ENCODE assay signal across 8 cellular contexts in the genomic region with DNA sequence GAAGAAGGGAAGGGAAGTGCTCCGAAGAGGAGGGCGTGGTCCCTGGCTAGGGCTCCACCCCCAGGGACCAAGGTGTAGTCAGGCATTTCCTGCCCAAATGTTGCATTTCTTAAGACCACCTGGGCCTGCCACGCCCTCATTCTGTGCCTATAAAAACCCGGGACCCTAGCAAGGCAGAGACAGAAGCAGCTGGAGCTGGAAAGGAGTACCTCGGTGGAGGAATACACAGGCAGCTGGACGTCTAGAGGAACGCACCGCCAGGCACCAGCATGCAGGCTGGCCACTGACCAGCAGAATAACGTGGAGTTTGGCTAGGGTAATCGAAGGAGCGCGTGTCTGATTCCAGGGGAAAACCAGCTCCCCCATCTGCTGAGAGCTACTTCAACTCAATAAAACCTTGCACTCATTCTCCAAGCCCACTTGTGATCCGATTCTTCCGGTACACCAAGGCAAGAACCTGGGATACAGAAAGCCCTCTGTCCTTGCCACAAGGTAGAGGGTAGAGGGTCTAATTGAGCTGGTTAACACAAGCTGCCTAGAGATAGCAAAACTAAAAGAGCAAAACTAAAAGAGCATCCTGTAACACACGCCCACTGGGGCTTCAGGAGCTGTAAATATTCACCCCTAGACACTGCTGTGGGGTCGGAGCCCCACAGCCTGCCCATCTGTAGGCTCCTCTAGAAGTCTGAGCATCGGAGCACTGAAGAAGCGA. TPM values are rescaled to one million over a fixed set of nuclear protein-coding genes. Genes with fewer than 3 reads are reported as not detected.
A peak's percentile ranks its signal among the peaks of the same experiment; 100 is the strongest.
DNase-seq lines count a peak whose midpoint lies in the region; ATAC-seq and TF ChIP-seq lines count a peak whose summit lies in the region.

No MANE protein-coding gene starts in this region.

- peaks cover 8 to 11% (median 9%) of the 10 kb centered on the region in 3 donors for H3K4me1 Mint-ChIP-seq in CD8-positive, alpha-beta memory T cell

- in situ Hi-C loops in T47D (cut with HindIII; ENCODE audit: low pct_unique_long_range_greater_than_20kb, low sequenced_read_pairs), result no loop called here

- H3K4me3 ChIP-seq in CD8-positive, alpha-beta memory T cell (ENCODE audit: low read length), result no peak overlapping the region
- H3K4me3 ChIP-seq in thyroid gland (replicated peaks in 1 of 3), result peak overlapping the region in 1 of 3 donors; percentile 5

- peak; percentile 98 for ATAC-seq in left colon
- ATAC-seq in HG03378 (IDR thresholded peaks at IDR 0.05; ENCODE audit: unreplicated experiment), result no peak

- H3K9me3 Mint-ChIP-seq in CD8-positive, alpha-beta memory T cell, result no peaks in the 10 kb centered on the region

- H3K9me3 ChIP-seq in CD8-positive, alpha-beta memory T cell (ENCODE audit: low read length), result no peaks in the 10 kb centered on the region
- H3K9me3 ChIP-seq in thyroid gland, result no peaks in the 10 kb centered on the region

- POLR2A ChIA-PET in CD8-positive, alpha-beta memory T cell (lab: Charles Lee), result interaction anchor here (0.5 to 0.6 kb wide), 2 partner anchors 9 to 680 kb away, joined by 3 read pairs; no protein-coding TSS in a partner anchor

- DNase-seq in CD8-positive, alpha-beta memory T cell, result peak in 2 of 5 donors; percentile 1 to 30
- peak; percentile 22 for DNase-seq in NCI-H524 treated with DMSO at 0.1 percent for 48 hours (lab: John Stamatoyannopoulos, UW)
- peak; percentile 63 to 80 for DNase-seq in T47D (ENCODE audit: low read depth in 1 of 2, low spot score in 1 of 2)
- DNase-seq in left colon, result peak; percentile 34 to 60
- peak; percentile 53 to 62 for DNase-seq in thyroid gland
- DNase-seq in COLO829 (ENCODE audit: low spot score), result no peak
- DNase-seq in KG1 (lab: John Stamatoyannopoulos, UW), result no peak

- H3K36me3 Mint-ChIP-seq in CD8-positive, alpha-beta memory T cell, result no peaks in the 10 kb centered on the region

- H3K27me3 Mint-ChIP-seq in CD8-positive, alpha-beta memory T cell, result peaks cover 2 to 9% of the 10 kb centered on the region in 2 donors

- TF ChIP-seq POLR2A in thyroid gland (IDR thresholded peaks at IDR 0.05), result no peak

- intact Hi-C loops in left colon (cut with DNase I, micrococcal nuclease) (no loop called here), thyroid gland (cut with DNase I) (no loop called here)

- H3K4me1 ChIP-seq in CD8-positive, alpha-beta memory T cell (ENCODE audit: insufficient read depth, low read length), result peaks cover 6% of the 10 kb centered on the region
- peaks cover 0 to 5% of the 10 kb centered on the region in 2 donors for H3K4me1 ChIP-seq in thyroid gland

- CTCF ChIA-PET in CD8-positive, alpha-beta memory T cell (lab: Charles Lee), result interaction anchor here (1.0 kb wide), 1 partner anchor 20 kb away, joined by 5 read pairs; no protein-coding TSS in a partner anchor

- WGBS in thyroid gland, 2 donors, result 50 to 63% methylated on average over 16 to 18 of the region's 18 CpGs

- peak overlapping the region in 4 of 7 donors; percentile 38 to 86 (median 57) for H3K4me3 Mint-ChIP-seq in CD8-positive, alpha-beta memory T cell

- no peak overlapping the region for H3K27ac ChIP-seq in CD8-positive, alpha-beta memory T cell (ENCODE audit: low read depth, low read length)
- H3K27ac ChIP-seq in thyroid gland, result peak overlapping the region in 1 of 3 donors; percentile 20

- no peak for TF ChIP-seq CTCF in thyroid gland (IDR thresholded peaks at IDR 0.05)

- no peaks in the 10 kb centered on the region for H3K27me3 ChIP-seq in CD8-positive, alpha-beta memory T cell (ENCODE audit: insufficient read depth, low read length, poor library complexity, severe bottlenecking)
- H3K27me3 ChIP-seq in thyroid gland, result no peaks in the 10 kb centered on the region

- no peaks in the 10 kb centered on the region for H3K36me3 ChIP-seq in CD8-positive, alpha-beta memory T cell (ENCODE audit: insufficient read depth, low read length)
- no peaks in the 10 kb centered on the region for H3K36me3 ChIP-seq in thyroid gland

- H3K27ac Mint-ChIP-seq in CD8-positive, alpha-beta memory T cell, result peak overlapping the region in 3 of 8 donors; percentile 12 to 78 (median 52)

RNA-seq across cellular contexts. Expression of a gene that starts 21.0 kb away (rescaled TPM):
- 10 to 100 TPM in 1 of 2 experiments, 1 to 10 TPM in 1; 8.4 to 10.0 TPM for total RNA-seq in CD8-positive, alpha-beta memory T cell
- polyA plus RNA-seq in CD8-positive, alpha-beta memory T cell, result 10.2 TPM
- 10 to 100 TPM in 1 of 2 donors, 1 to 10 TPM in 1; 5.2 to 27.0 TPM for total RNA-seq in left colon
- 10 to 100 TPM; 33.0 to 75.7 (median 41.4) TPM for total RNA-seq in thyroid gland

Comparison
In these comparisons a context has a peak if more than half of its experiments do, and no peak if none do; other contexts are left out.
1. DNase-seq: peak in NCI-H524 treated with DMSO at 0.1 percent for 48 hours (single experiment), T47D (2 of 2), left colon (2 of 2) and thyroid gland (2 of 2); none in COLO829 (single experiment) and KG1 (single experiment).